31 cellular contexts compared by ENCODE assay signal in genomic region chr19:56710437-56710836, GRCh38. TPM values are rescaled to one million over a fixed set of nuclear protein-coding genes. Genes with fewer than 3 reads are reported as not detected.
DNase-seq lines count a peak whose midpoint lies in the region; ATAC-seq, FAIRE-seq and TF ChIP-seq lines count a peak whose summit lies in the region.
"Had no signal": no experiment of that assay in that cellular context is flagged by ENCODE, and none has a peak within 500 bp of the region (broad histone marks: within the 10 kb centered on the region; RNA-seq: fewer than 3 reads in every experiment).

No MANE protein-coding gene starts in this region.

- TF ChIP-seq CTCF in D721Med (IDR thresholded peaks at IDR 0.05; ENCODE audit: insufficient read depth, missing control alignments) (peak; percentile 26), WTC11 (IDR thresholded peaks at IDR 0.05) (no peak)

- H3K27ac Mint-ChIP-seq in WTC11 = no peak overlapping the region
- H3K27ac Mint-ChIP-seq: CD14-positive monocyte had no signal

- POLR2A ChIA-PET in WTC11 (lab: Charles Lee) = no interaction called here

- H3K9me3 Mint-ChIP-seq in WTC11 = peaks cover 71% of the 10 kb centered on the region

- CTCF ChIA-PET in WTC11 (lab: Charles Lee) = no interaction called here

- peak overlapping the region; percentile 55 for H3K27ac ChIP-seq in cingulate gyrus (ENCODE audit: low read depth, low read length)
- H3K27ac ChIP-seq: PC-9, SJCRH30 had no signal

- no peak overlapping the region for H3K4me3 Mint-ChIP-seq in WTC11
- H3K4me3 Mint-ChIP-seq: CD14-positive monocyte had no signal

- ATAC-seq in WTC11 (no peak), HG03521 (IDR thresholded peaks at IDR 0.05; ENCODE audit: unreplicated experiment) (no peak)
- ATAC-seq: Right ventricle myocardium inferior, SK-N-SH treated with all-trans-retinoic acid at 6 μM for 48 hours had no signal

- no peak for FAIRE-seq in D721Med (lab: Jason Lieb, UNC)
- no peak for FAIRE-seq in GM19239 (lab: Jason Lieb, UNC)
- FAIRE-seq: H1 had no signal

- H3K27me3 Mint-ChIP-seq in WTC11 (ENCODE audit: low read depth) = peaks cover 12% of the 10 kb centered on the region; the same call in 1 of the 2 replicates

- no peak for DNase-seq in D721Med (ENCODE audit: insufficient read length, low spot score)
- DNase-seq in NCI-H2227 (lab: John Stamatoyannopoulos, UW; ENCODE audit: unreplicated experiment) = peak; percentile 51
- DNase-seq in middle frontal gyrus (ENCODE audit: extremely low spot score, low spot score) = peak; percentile 36
- DNase-seq in WTC11 (ENCODE audit: low spot score) = no peak
- DNase-seq in HK-2 (ENCODE audit: unreplicated experiment) = no peak
- no peak for DNase-seq in GM19239 (ENCODE audit: insufficient read length, low spot score)
- DNase-seq: 8988T; ACHN; BE2C; Calu3; HCEC 1CT; Karpas-422; MV-4-11; NCI-H1105; NCI-H1436 treated with DMSO at 0.1 percent for 48 hours; NCI-H187 treated with DMSO at 0.1 percent for 48 hours; NCI-H2107; NCI-H446 treated with DMSO at 0.1 percent for 48 hours; NCI-H526; NCI-H82; NK-92 treated with Interleukin-12 subunit alpha and Interleukin-12 subunit beta, amount 100 ng/mL, for 24 hours; PC-9 had no signal

- no peaks in the 10 kb centered on the region for H3K4me1 Mint-ChIP-seq in WTC11
- H3K4me1 Mint-ChIP-seq: CD14-positive monocyte had no signal

- peaks cover 68% of the 10 kb centered on the region for H3K36me3 Mint-ChIP-seq in WTC11
- H3K36me3 Mint-ChIP-seq: CD14-positive monocyte had no signal

TF ChIP-seq in WTC11, 78 proteins besides CTCF, POLR2A, EP300 and RAD21:
- no peak for TF ChIP-seq JAZF1 (CRISPR knock-in tag; IDR thresholded peaks at IDR 0.05)

RNA-seq across cellular contexts. Expression of gene ZNF835, which starts 38.9 kb away (rescaled TPM):
- total RNA-seq in WTC11 (2021) = 0.16 to 0.17 TPM in 2 of 3 replicates, not detected in the other
- total RNA-seq: Calu3, G401, HT-29, PC-9 had no signal

Comparison
In these comparisons a context has a peak if more than half of its experiments do, and no peak if none do; other contexts are left out.
1. DNase-seq: peak in NCI-H2227 (single experiment) and middle frontal gyrus (single experiment); none in D721Med (single experiment), WTC11 (single experiment), HK-2 (single experiment) and GM19239 (single experiment).